20 cellular contexts compared by ENCODE assay signal in the genomic region with DNA sequence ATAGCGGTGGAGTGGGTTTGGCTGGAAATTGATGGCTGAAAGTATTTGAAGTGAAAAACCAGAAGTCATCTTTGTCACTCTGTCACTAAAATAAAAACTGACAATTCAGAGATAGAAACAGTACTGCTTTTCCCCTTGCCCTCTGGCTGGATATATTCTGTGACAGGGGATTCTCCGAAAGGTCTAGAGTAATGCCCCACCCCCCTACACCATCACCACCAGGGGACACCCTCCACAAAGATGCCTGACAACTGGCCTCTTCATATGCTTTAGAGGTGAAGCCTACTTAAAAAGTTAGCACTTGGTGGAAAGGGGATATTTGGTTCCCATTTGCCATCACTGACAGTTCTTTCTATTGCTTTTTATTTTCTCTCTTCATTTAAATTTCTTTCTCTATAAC.
DNase-seq lines count a peak whose midpoint lies in the region; ATAC-seq and TF ChIP-seq lines count a peak whose summit lies in the region.
"Had no signal": no experiment of that assay in that cellular context is flagged by ENCODE, and none has a peak within 500 bp of the region (broad histone marks: within the 10 kb centered on the region; RNA-seq: fewer than 3 reads in every experiment).

No MANE protein-coding gene starts in this region.

- no peak for ATAC-seq in activated CD8-positive, alpha-beta memory T cell treated with anti-CD3 and anti-CD28 coated beads, Interleukin-2, amount 10 ng/mL, durations not matched to agents 7 days and 5 days
- no peak for ATAC-seq in HG03108 (IDR thresholded peaks at IDR 0.05; ENCODE audit: unreplicated experiment)
- ATAC-seq: left lobe of liver had no signal

- CTCF ChIA-PET in activated CD8-positive, alpha-beta memory T cell treated with anti-CD3 and anti-CD28 coated beads, Interleukin-2, amount 10 ng/mL, durations not matched to agents 7 days and 5 days (lab: Charles Lee) = no interaction called here

- DNase-seq in DMS 273 (lab: John Stamatoyannopoulos, UW; ENCODE audit: unreplicated experiment) = peak; percentile 7
- DNase-seq in DMS 273 treated with DMSO at 0.1 percent for 48 hours (lab: John Stamatoyannopoulos, UW) = no peak
- peak; percentile 6 for DNase-seq in GM20000 (ENCODE audit: low spot score)
- DNase-seq in RPMI8226 = peak; percentile 8
- DNase-seq in hepatocyte (ENCODE audit: low spot score) = no peak
- no peak for DNase-seq in colonic mucosa
- DNase-seq in activated CD8-positive, alpha-beta memory T cell treated with anti-CD3 and anti-CD28 coated beads, Interleukin-2, amount 10 ng/mL, durations not matched to agents 7 days and 5 days = no peak
- DNase-seq: 8988T; activated gamma-delta T cell treated with Interleukin-2 at 50 U/mL for 16 hours; CD4-positive, alpha-beta memory T cell; dermis blood vessel endothelial cell; EL; hypothalamus; MV-4-11; ovary; stimulated activated CD4-positive, alpha-beta T cell treated with anti-CD3 and anti-CD28 coated beads, Interleukin-12 subunit alpha, Interleukin-12 subunit beta, amount 100 ng/mL, for 4 hours had no signal

- H3K4me1 Mint-ChIP-seq in activated CD8-positive, alpha-beta memory T cell treated with anti-CD3 and anti-CD28 coated beads, Interleukin-2, amount 10 ng/mL, durations not matched to agents 7 days and 5 days = no peaks in the 10 kb centered on the region
- H3K4me1 Mint-ChIP-seq: CD4-positive, alpha-beta memory T cell had no signal

- intact Hi-C loops in colonic mucosa (cut with DNase I) = no loop called here

- no peaks in the 10 kb centered on the region for H3K36me3 Mint-ChIP-seq in activated CD8-positive, alpha-beta memory T cell treated with anti-CD3 and anti-CD28 coated beads, Interleukin-2, amount 10 ng/mL, durations not matched to agents 7 days and 5 days
- H3K36me3 Mint-ChIP-seq: CD4-positive, alpha-beta memory T cell had no signal

- H3K79me2 ChIP-seq in hepatocyte = no peaks in the 10 kb centered on the region

- H3K27ac ChIP-seq in hepatocyte = no peak overlapping the region
- H3K27ac ChIP-seq in colonic mucosa = no peak overlapping the region
- H3K27ac ChIP-seq: ascending aorta, ovary had no signal

- H3K9ac ChIP-seq in colonic mucosa (ENCODE audit: low read depth in 2 of 2, low read length in 2 of 2) = no peak overlapping the region

- H3K4me1 ChIP-seq in hepatocyte (ENCODE audit: insufficient read depth) (peaks cover 7% of the 10 kb centered on the region), colonic mucosa (no peaks in the 10 kb centered on the region)
- H3K4me1 ChIP-seq: ascending aorta had no signal

- H3K9me3 ChIP-seq in hepatocyte (ENCODE audit: low read depth) = no peaks in the 10 kb centered on the region
- H3K9me3 ChIP-seq in colonic mucosa = no peaks in the 10 kb centered on the region
- H3K9me3 ChIP-seq: ascending aorta, esophagus muscularis mucosa, ovary had no signal

- peaks cover 29% of the 10 kb centered on the region for H3K27me3 Mint-ChIP-seq in activated CD8-positive, alpha-beta memory T cell treated with anti-CD3 and anti-CD28 coated beads, Interleukin-2, amount 10 ng/mL, durations not matched to agents 7 days and 5 days

- H3K27ac Mint-ChIP-seq in activated CD8-positive, alpha-beta memory T cell treated with anti-CD3 and anti-CD28 coated beads, Interleukin-2, amount 10 ng/mL, durations not matched to agents 7 days and 5 days = no peak overlapping the region
- H3K27ac Mint-ChIP-seq: CD4-positive, alpha-beta memory T cell had no signal

- H4K20me1 ChIP-seq in hepatocyte (ENCODE audit: insufficient read depth, poor library complexity, severe bottlenecking) = no peaks in the 10 kb centered on the region

- TF ChIP-seq CTCF in GM20000 (IDR thresholded peaks at IDR 0.05; ENCODE audit: extremely low read depth, missing control alignments) (no peak), hepatocyte (IDR thresholded peaks at IDR 0.05; ENCODE audit: poor library complexity) (no peak), colonic mucosa (IDR thresholded peaks at IDR 0.05) (no peak)

- H3K36me3 ChIP-seq in hepatocyte (replicated peaks; ENCODE audit: insufficient read depth, low read depth) = no peaks in the 10 kb centered on the region
- H3K36me3 ChIP-seq in colonic mucosa = no peaks in the 10 kb centered on the region
- H3K36me3 ChIP-seq: esophagus muscularis mucosa, ovary had no signal

- peak overlapping the region; percentile 36 for H3K4me2 ChIP-seq in hepatocyte

- no peaks in the 10 kb centered on the region for H3K9me3 Mint-ChIP-seq in activated CD8-positive, alpha-beta memory T cell treated with anti-CD3 and anti-CD28 coated beads, Interleukin-2, amount 10 ng/mL, durations not matched to agents 7 days and 5 days (ENCODE audit: low read depth)
- H3K9me3 Mint-ChIP-seq: CD4-positive, alpha-beta memory T cell had no signal

- no peak overlapping the region for H2AFZ ChIP-seq in hepatocyte

- 66% methylated on average over 2 of the region's 2 CpGs for WGBS in hepatocyte (ENCODE audit: low lambda C conversion rate, missing lambda C conversion rate)

- H3K4me3 ChIP-seq in hepatocyte = no peak overlapping the region
- H3K4me3 ChIP-seq in colonic mucosa = no peak overlapping the region
- H3K4me3 ChIP-seq: ascending aorta, esophagus muscularis mucosa, ovary had no signal

- H3K27me3 ChIP-seq in hepatocyte (no peaks in the 10 kb centered on the region), colonic mucosa (no peaks in the 10 kb centered on the region)
- H3K27me3 ChIP-seq: ascending aorta, esophagus muscularis mucosa, ovary had no signal

- H3K4me3 Mint-ChIP-seq in activated CD8-positive, alpha-beta memory T cell treated with anti-CD3 and anti-CD28 coated beads, Interleukin-2, amount 10 ng/mL, durations not matched to agents 7 days and 5 days = no peak overlapping the region
- H3K4me3 Mint-ChIP-seq: CD4-positive, alpha-beta memory T cell had no signal

- H3K9me2 ChIP-seq in hepatocyte (replicated peaks; ENCODE audit: insufficient read depth) = no peaks in the 10 kb centered on the region

Comparison
In these comparisons a context has a peak if more than half of its experiments do, and no peak if none do; other contexts are left out.
1. DNase-seq: peak in DMS 273 (single experiment), GM20000 (single experiment) and RPMI8226 (single experiment); none in DMS 273 treated with DMSO at 0.1 percent for 48 hours (single experiment), hepatocyte (single experiment), colonic mucosa (single experiment) and activated CD8-positive, alpha-beta memory T cell treated with anti-CD3 and anti-CD28 coated beads, Interleukin-2, amount 10 ng/mL, durations not matched to agents 7 days and 5 days (single experiment).